8 cellular contexts compared by ENCODE assay signal in the genomic region with DNA sequence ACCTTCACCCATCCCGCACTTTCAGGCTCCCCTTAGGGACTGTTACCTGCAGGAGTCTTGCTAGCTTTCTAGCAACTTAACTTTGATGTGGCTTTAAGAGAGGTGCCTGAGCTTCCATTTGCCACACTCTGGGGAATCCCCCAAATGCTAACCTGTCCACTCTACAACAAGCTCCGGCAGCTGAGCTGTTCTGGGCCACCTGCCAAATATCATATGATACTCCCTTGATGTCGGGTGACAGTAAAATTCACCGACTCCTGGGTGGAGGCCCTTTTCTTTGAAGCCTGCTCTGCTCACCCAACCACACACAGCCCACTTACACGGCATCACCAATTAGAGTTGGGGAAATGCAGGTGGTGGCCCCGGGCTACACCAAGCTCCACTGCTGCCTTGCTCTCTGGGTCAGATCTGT. TPM values are rescaled to one million over a fixed set of nuclear protein-coding genes. Genes with fewer than 3 reads are reported as not detected.
DNase-seq lines count a peak whose midpoint lies in the region; ATAC-seq and TF ChIP-seq lines count a peak whose summit lies in the region.

No MANE protein-coding gene starts in this region.

- POLR2A ChIA-PET in WTC11 (lab: Charles Lee) = no interaction called here

- no peak for TF ChIP-seq CTCF in WTC11 (IDR thresholded peaks at IDR 0.05)

- DNase-seq in NCI-H2196 (lab: John Stamatoyannopoulos, UW; ENCODE audit: unreplicated experiment) (peak; percentile 78), left kidney (ENCODE audit: low read depth, low spot score) (peak; percentile 65), WTC11 (ENCODE audit: low spot score) (no peak), GM19240 (ENCODE audit: insufficient read length, low spot score) (no peak), NCI-H446 (lab: John Stamatoyannopoulos, UW) (no peak)
- DNase-seq in activated CD8-positive, alpha-beta memory T cell treated with anti-CD3 and anti-CD28 coated beads, Interleukin-2, amount 50 U/mL, for 48 hours = peak; percentile 77

- peak overlapping the region; percentile 53 for H3K27ac Mint-ChIP-seq in stimulated activated naive CD8-positive, alpha-beta T cell treated with anti-CD3 and anti-CD28 coated beads, Interleukin-15, Interleukin-2, amounts not matched to agents 100 ng/mL and 50 ng/mL, for 24 hours
- H3K27ac Mint-ChIP-seq in WTC11 = no peak overlapping the region

- H3K27me3 Mint-ChIP-seq in stimulated activated naive CD8-positive, alpha-beta T cell treated with anti-CD3 and anti-CD28 coated beads, Interleukin-15, Interleukin-2, amounts not matched to agents 100 ng/mL and 50 ng/mL, for 24 hours = peaks cover 49% of the 10 kb centered on the region
- H3K27me3 Mint-ChIP-seq in WTC11 (ENCODE audit: low read depth) = no peaks in the 10 kb centered on the region

- H3K36me3 Mint-ChIP-seq in stimulated activated naive CD8-positive, alpha-beta T cell treated with anti-CD3 and anti-CD28 coated beads, Interleukin-15, Interleukin-2, amounts not matched to agents 100 ng/mL and 50 ng/mL, for 24 hours (ENCODE audit: low read depth) = no peaks in the 10 kb centered on the region
- H3K36me3 Mint-ChIP-seq in WTC11 = no peaks in the 10 kb centered on the region

- H3K9me3 Mint-ChIP-seq in stimulated activated naive CD8-positive, alpha-beta T cell treated with anti-CD3 and anti-CD28 coated beads, Interleukin-15, Interleukin-2, amounts not matched to agents 100 ng/mL and 50 ng/mL, for 24 hours = no peaks in the 10 kb centered on the region
- no peaks in the 10 kb centered on the region for H3K9me3 Mint-ChIP-seq in WTC11

- ATAC-seq in GM18870 (IDR thresholded peaks at IDR 0.05; ENCODE audit: unreplicated experiment) (peak; percentile 40), WTC11 (no peak)

- peak overlapping the region; percentile 44 for H3K4me3 Mint-ChIP-seq in stimulated activated naive CD8-positive, alpha-beta T cell treated with anti-CD3 and anti-CD28 coated beads, Interleukin-15, Interleukin-2, amounts not matched to agents 100 ng/mL and 50 ng/mL, for 24 hours
- no peak overlapping the region for H3K4me3 Mint-ChIP-seq in WTC11

- CTCF ChIA-PET in WTC11 (lab: Charles Lee) = interaction anchor here (1.0 to 2.3 kb wide), 3 partner anchors 14 to 143 kb away, joined by 3 to 7 read pairs (median 5); partner anchors contain the start of gene CCR1

- H3K4me1 Mint-ChIP-seq in stimulated activated naive CD8-positive, alpha-beta T cell treated with anti-CD3 and anti-CD28 coated beads, Interleukin-15, Interleukin-2, amounts not matched to agents 100 ng/mL and 50 ng/mL, for 24 hours (ENCODE audit: low read depth) = peaks cover 70% of the 10 kb centered on the region
- H3K4me1 Mint-ChIP-seq in WTC11 = peaks cover 13% of the 10 kb centered on the region

TF ChIP-seq in WTC11, 78 proteins besides CTCF, POLR2A, EP300 and RAD21 (continues in another document):
- TF ChIP-seq, protein P1, sequence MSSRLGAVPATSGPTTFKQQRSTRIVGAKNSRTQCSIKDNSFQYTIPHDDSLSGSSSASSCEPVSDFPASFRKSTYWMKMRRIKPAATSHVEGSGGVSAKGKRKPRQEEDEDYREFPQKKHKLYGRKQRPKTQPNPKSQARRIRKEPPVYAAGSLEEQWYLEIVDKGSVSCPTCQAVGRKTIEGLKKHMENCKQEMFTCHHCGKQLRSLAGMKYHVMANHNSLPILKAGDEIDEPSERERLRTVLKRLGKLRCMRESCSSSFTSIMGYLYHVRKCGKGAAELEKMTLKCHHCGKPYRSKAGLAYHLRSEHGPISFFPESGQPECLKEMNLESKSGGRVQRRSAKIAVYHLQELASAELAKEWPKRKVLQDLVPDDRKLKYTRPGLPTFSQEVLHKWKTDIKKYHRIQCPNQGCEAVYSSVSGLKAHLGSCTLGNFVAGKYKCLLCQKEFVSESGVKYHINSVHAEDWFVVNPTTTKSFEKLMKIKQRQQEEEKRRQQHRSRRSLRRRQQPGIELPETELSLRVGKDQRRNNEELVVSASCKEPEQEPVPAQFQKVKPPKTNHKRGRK (CRISPR knock-in tag; IDR thresholded peaks at IDR 0.05; ENCODE audit: borderline replicate concordance) = no peak
- no peak for TF ChIP-seq TCF7 (CRISPR knock-in tag; IDR thresholded peaks at IDR 0.05; ENCODE audit: low read depth)
- TF ChIP-seq FOXK1 (CRISPR knock-in tag; IDR thresholded peaks at IDR 0.05) = no peak
- no peak for TF ChIP-seq PRDM15 (CRISPR knock-in tag; IDR thresholded peaks at IDR 0.05)
- TF ChIP-seq, protein P2, sequence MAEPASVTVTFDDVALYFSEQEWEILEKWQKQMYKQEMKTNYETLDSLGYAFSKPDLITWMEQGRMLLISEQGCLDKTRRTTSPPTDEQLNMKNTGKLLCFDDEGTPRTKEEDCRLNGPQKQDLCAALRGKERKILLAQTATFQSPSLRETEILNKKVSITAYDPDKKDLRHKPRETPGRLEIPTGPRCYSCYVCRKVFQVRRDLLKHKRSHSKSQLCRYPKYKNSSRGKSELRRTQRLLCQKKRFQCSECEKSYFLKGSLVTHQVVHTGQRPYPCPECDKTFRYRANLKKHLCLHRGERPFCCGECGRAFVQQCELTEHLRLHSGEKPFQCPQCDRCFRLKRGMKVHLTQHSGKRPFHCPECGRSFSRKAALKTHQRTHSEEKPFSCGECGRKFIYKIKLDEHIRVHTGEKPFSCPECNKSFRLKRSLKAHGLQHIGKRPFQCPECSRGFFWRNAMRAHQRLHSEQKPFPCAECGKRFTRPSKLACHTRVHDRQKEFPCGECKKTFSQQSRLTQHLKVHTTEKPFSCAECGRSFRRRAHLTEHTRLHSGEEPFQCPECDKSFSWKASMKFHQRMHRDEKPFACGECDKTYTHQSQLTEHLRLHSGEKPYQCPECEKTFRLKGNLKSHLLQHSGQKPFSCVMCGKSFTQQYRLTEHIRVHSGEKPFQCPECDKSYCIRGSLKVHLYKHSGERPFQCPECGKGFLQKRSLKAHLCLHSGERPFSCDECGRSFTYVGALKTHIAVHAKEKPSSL (CRISPR knock-in tag; conservative IDR thresholded peaks at IDR 0.05) = no peak
- no peak for TF ChIP-seq SOX15 (CRISPR knock-in tag; IDR thresholded peaks at IDR 0.05)
- TF ChIP-seq, protein P3, sequence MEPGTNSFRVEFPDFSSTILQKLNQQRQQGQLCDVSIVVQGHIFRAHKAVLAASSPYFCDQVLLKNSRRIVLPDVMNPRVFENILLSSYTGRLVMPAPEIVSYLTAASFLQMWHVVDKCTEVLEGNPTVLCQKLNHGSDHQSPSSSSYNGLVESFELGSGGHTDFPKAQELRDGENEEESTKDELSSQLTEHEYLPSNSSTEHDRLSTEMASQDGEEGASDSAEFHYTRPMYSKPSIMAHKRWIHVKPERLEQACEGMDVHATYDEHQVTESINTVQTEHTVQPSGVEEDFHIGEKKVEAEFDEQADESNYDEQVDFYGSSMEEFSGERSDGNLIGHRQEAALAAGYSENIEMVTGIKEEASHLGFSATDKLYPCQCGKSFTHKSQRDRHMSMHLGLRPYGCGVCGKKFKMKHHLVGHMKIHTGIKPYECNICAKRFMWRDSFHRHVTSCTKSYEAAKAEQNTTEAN (CRISPR knock-in tag; IDR thresholded peaks at IDR 0.05) = no peak
- TF ChIP-seq EMX1 (CRISPR knock-in tag; IDR thresholded peaks at IDR 0.05) = no peak
- no peak for TF ChIP-seq ZNF317 (CRISPR knock-in tag; IDR thresholded peaks at IDR 0.05; ENCODE audit: borderline replicate concordance, low read depth)
- no peak for TF ChIP-seq ATF1 (CRISPR knock-in tag; IDR thresholded peaks at IDR 0.05)
- TF ChIP-seq KAT7 (CRISPR knock-in tag; IDR thresholded peaks at IDR 0.05; ENCODE audit: borderline replicate concordance) = no peak
- TF ChIP-seq ESRRA (CRISPR knock-in tag; IDR thresholded peaks at IDR 0.05; ENCODE audit: borderline replicate concordance) = no peak
- no peak for TF ChIP-seq ZNF232 (CRISPR knock-in tag; IDR thresholded peaks at IDR 0.05)
- TF ChIP-seq JUN (CRISPR knock-in tag; IDR thresholded peaks at IDR 0.05) = no peak

RNA-seq across cellular contexts. Expression of gene XCR1, which starts 38.0 kb away (rescaled TPM):
- 0.02 to 0.25 TPM in 2 of 3 replicates, not detected in the other for total RNA-seq in WTC11 (2021)

Comparison
In these comparisons a context has a peak if more than half of its experiments do, and no peak if none do; other contexts are left out.
1. DNase-seq: peak in NCI-H2196 (single experiment), activated CD8-positive, alpha-beta memory T cell treated with anti-CD3 and anti-CD28 coated beads, Interleukin-2, amount 50 U/mL, for 48 hours (single experiment) and left kidney (single experiment); none in WTC11 (single experiment), GM19240 (single experiment) and NCI-H446 (0 of 2).